Comparison of ENCODE assay signal across 13 cellular contexts in genomic region chr3:169869484-169870304, GRCh38. TPM values are rescaled to one million over a fixed set of nuclear protein-coding genes. Genes with fewer than 3 reads are reported as not detected.
DNase-seq lines count a peak whose midpoint lies in the region; ATAC-seq and TF ChIP-seq lines count a peak whose summit lies in the region.
"Had no signal": no experiment of that assay in that cellular context is flagged by ENCODE, and none has a peak within 500 bp of the region (broad histone marks: within the 10 kb centered on the region; RNA-seq: fewer than 3 reads in every experiment).

Gene LRRC31 (minus strand): TSS chr3:169869935. CDS start chr3:169869807, 128 bp downstream.

- BruUV-seq in A673 (replicated peaks; lab: Mats Ljungman, UMichigan) = no TSS peak

- H3K4me2 ChIP-seq in OCI-LY3 (ENCODE audit: low read length) = peak within 1 kb of the TSS; percentile 18; the same call in 1 of the 2 replicates
- H3K4me2 ChIP-seq in SK-N-SH = no peak within 1 kb of the TSS

- no peak within 1 kb of the TSS for H3K9ac ChIP-seq in OCI-LY3 (ENCODE audit: low read length)
- no peak within 1 kb of the TSS for H3K9ac ChIP-seq in liver (ENCODE audit: low read depth in 1 of 2, low read length in 2 of 2)
- no peak within 1 kb of the TSS for H3K9ac ChIP-seq in SK-N-SH

- no peak for ATAC-seq in activated CD8-positive, alpha-beta T cell treated with anti-CD3 and anti-CD28 coated beads, Interleukin-2, amount 10 ng/mL, durations not matched to agents 7 days and 5 days
- ATAC-seq in activated CD8-positive, alpha-beta T cell treated with anti-CD3 and anti-CD28 coated beads for 36 hours = no peak

- TF ChIP-seq RAD21 in liver (IDR thresholded peaks at IDR 0.05) (peak in 1 of 2 donors; percentile 38), SK-N-SH (IDR thresholded peaks at IDR 0.05; ENCODE audit: low read length) (no peak)

- no peaks in the 10 kb centered on the region for H3F3A ChIP-seq in SK-N-SH (replicated peaks; ENCODE audit: insufficient read depth)

- H3K4me3 Mint-ChIP-seq in activated CD8-positive, alpha-beta T cell treated with anti-CD3 and anti-CD28 coated beads, Interleukin-2, amount 10 ng/mL, durations not matched to agents 7 days and 5 days = no peak within 1 kb of the TSS
- H3K4me3 Mint-ChIP-seq in activated CD8-positive, alpha-beta T cell treated with anti-CD3 and anti-CD28 coated beads for 36 hours = no peak within 1 kb of the TSS
- no peak within 1 kb of the TSS for H3K4me3 Mint-ChIP-seq in activated CD4-positive, alpha-beta memory T cell treated with anti-CD3 and anti-CD28 coated beads, Interleukin-2, amount 10 ng/mL, durations not matched to agents 7 days and 5 days

- H3K9me3 ChIP-seq in OCI-LY3 (ENCODE audit: insufficient read depth, low read length) = no peaks in the 10 kb centered on the region
- H3K9me3 ChIP-seq in liver (ENCODE audit: control insufficient read depth in 4 of 4, low read length in 3 of 4) = no peaks in the 10 kb centered on the region
- H3K9me3 ChIP-seq in A673 (ENCODE audit: low read depth, low read length, poor library complexity, severe bottlenecking) = no peaks in the 10 kb centered on the region
- no peaks in the 10 kb centered on the region for H3K9me3 ChIP-seq in SK-N-SH
- H3K9me3 ChIP-seq: vagina had no signal

- 19% methylated on average over 3 of the region's 3 CpGs for WGBS in liver
- 47% methylated on average over 3 of the region's 3 CpGs for WGBS in SK-N-SH (ENCODE audit: low lambda C conversion rate)

- H3K4me3 ChIP-seq in OCI-LY3 (ENCODE audit: low read length) = no peak within 1 kb of the TSS
- H3K4me3 ChIP-seq in liver (ENCODE audit: low read depth in 1 of 3, low read length in 3 of 3) = peak within 1 kb of the TSS in 2 of 3 donors; percentile 21 to 31
- no peak within 1 kb of the TSS for H3K4me3 ChIP-seq in A673 (ENCODE audit: low read depth, low read length, poor library complexity, severe bottlenecking)
- no peak within 1 kb of the TSS for H3K4me3 ChIP-seq in SK-N-SH (ENCODE audit: low read depth in 2 of 2, low read length in 1 of 2)
- H3K4me3 ChIP-seq: vagina had no signal

- POLR2A ChIA-PET in activated CD8-positive, alpha-beta T cell treated with anti-CD3 and anti-CD28 coated beads, Interleukin-2, amount 10 ng/mL, durations not matched to agents 7 days and 5 days (lab: Charles Lee) = interaction anchor here (1.3 kb wide), 1 partner anchor 97 kb away, joined by 3 read pairs; the partner anchor contains the start of gene SEC62
- POLR2A ChIA-PET in activated CD8-positive, alpha-beta T cell treated with anti-CD3 and anti-CD28 coated beads for 36 hours (lab: Charles Lee) = no interaction called here
- POLR2A ChIA-PET in activated CD4-positive, alpha-beta memory T cell treated with anti-CD3 and anti-CD28 coated beads, Interleukin-2, amount 10 ng/mL, durations not matched to agents 7 days and 5 days (lab: Charles Lee) = no interaction called here
- POLR2A ChIA-PET in A673 (lab: Charles Lee; ENCODE audit: low non-redundant PET) (no interaction called here), SK-N-SH (lab: Yijun Ruan, JAX) (no interaction called here)

- no peak for TF ChIP-seq EP300 in SK-N-SH (IDR thresholded peaks at IDR 0.05; ENCODE audit: borderline replicate concordance in 1 of 2, low read depth in 1 of 2, low read length in 1 of 2)

- H3K79me2 ChIP-seq in OCI-LY3 (ENCODE audit: low read length) (no peaks in the 10 kb centered on the region), SK-N-SH (ENCODE audit: insufficient read depth) (no peaks in the 10 kb centered on the region)

- no peak within 1 kb of the TSS for H3K27ac ChIP-seq in OCI-LY3 (ENCODE audit: low read length)
- H3K27ac ChIP-seq in liver (ENCODE audit: low read depth in 1 of 2, low read length in 2 of 2) = peak within 1 kb of the TSS; percentile 47 to 62
- no peak within 1 kb of the TSS for H3K27ac ChIP-seq in A673 (ENCODE audit: low read depth, low read length, poor library complexity, severe bottlenecking)
- no peak within 1 kb of the TSS for H3K27ac ChIP-seq in SK-N-SH (ENCODE audit: low read depth in 2 of 2, low read length in 1 of 2)
- H3K27ac ChIP-seq: vagina had no signal

- no peaks in the 10 kb centered on the region for H3K36me3 Mint-ChIP-seq in activated CD8-positive, alpha-beta T cell treated with anti-CD3 and anti-CD28 coated beads, Interleukin-2, amount 10 ng/mL, durations not matched to agents 7 days and 5 days (ENCODE audit: low read depth)
- H3K36me3 Mint-ChIP-seq in activated CD8-positive, alpha-beta T cell treated with anti-CD3 and anti-CD28 coated beads for 36 hours (ENCODE audit: low read depth) = no peaks in the 10 kb centered on the region
- no peaks in the 10 kb centered on the region for H3K36me3 Mint-ChIP-seq in activated CD4-positive, alpha-beta memory T cell treated with anti-CD3 and anti-CD28 coated beads, Interleukin-2, amount 10 ng/mL, durations not matched to agents 7 days and 5 days (ENCODE audit: low read depth)

- H4K20me1 ChIP-seq in OCI-LY3 (ENCODE audit: insufficient read depth, low read length) = no peaks in the 10 kb centered on the region
- no peaks in the 10 kb centered on the region for H4K20me1 ChIP-seq in SK-N-SH (ENCODE audit: insufficient read depth)

- H3K36me3 ChIP-seq in OCI-LY3 (replicated peaks; ENCODE audit: low read depth, low read length) = no peaks in the 10 kb centered on the region
- H3K36me3 ChIP-seq in liver (ENCODE audit: control insufficient read depth in 4 of 4, insufficient read depth in 3 of 4, low read depth in 1 of 4, low read length in 3 of 4) = no peaks in the 10 kb centered on the region
- H3K36me3 ChIP-seq in A673 (ENCODE audit: insufficient read depth, low read length, poor library complexity, severe bottlenecking) = no peaks in the 10 kb centered on the region
- no peaks in the 10 kb centered on the region for H3K36me3 ChIP-seq in SK-N-SH (replicated peaks in 1 of 2; ENCODE audit: control insufficient read depth in 1 of 2, insufficient read depth in 2 of 2, low read length in 1 of 2)
- H3K36me3 ChIP-seq: vagina had no signal

- H3K9me3 Mint-ChIP-seq in activated CD8-positive, alpha-beta T cell treated with anti-CD3 and anti-CD28 coated beads, Interleukin-2, amount 10 ng/mL, durations not matched to agents 7 days and 5 days (ENCODE audit: insufficient read depth) = no peaks in the 10 kb centered on the region
- H3K9me3 Mint-ChIP-seq in activated CD8-positive, alpha-beta T cell treated with anti-CD3 and anti-CD28 coated beads for 36 hours = no peaks in the 10 kb centered on the region
- H3K9me3 Mint-ChIP-seq in activated CD4-positive, alpha-beta memory T cell treated with anti-CD3 and anti-CD28 coated beads, Interleukin-2, amount 10 ng/mL, durations not matched to agents 7 days and 5 days = no peaks in the 10 kb centered on the region

- peaks cover 33% of the 10 kb centered on the region for H3K4me1 Mint-ChIP-seq in activated CD8-positive, alpha-beta T cell treated with anti-CD3 and anti-CD28 coated beads, Interleukin-2, amount 10 ng/mL, durations not matched to agents 7 days and 5 days (ENCODE audit: low read depth)
- peaks cover 21% of the 10 kb centered on the region for H3K4me1 Mint-ChIP-seq in activated CD8-positive, alpha-beta T cell treated with anti-CD3 and anti-CD28 coated beads for 36 hours (ENCODE audit: low read depth)
- peaks cover 33% of the 10 kb centered on the region for H3K4me1 Mint-ChIP-seq in activated CD4-positive, alpha-beta memory T cell treated with anti-CD3 and anti-CD28 coated beads, Interleukin-2, amount 10 ng/mL, durations not matched to agents 7 days and 5 days

- CTCF ChIA-PET in activated CD8-positive, alpha-beta T cell treated with anti-CD3 and anti-CD28 coated beads, Interleukin-2, amount 10 ng/mL, durations not matched to agents 7 days and 5 days (lab: Charles Lee) = interaction anchor here (1.0 kb wide), 1 partner anchor 185 kb away, joined by 4 read pairs; no protein-coding TSS in a partner anchor
- CTCF ChIA-PET in activated CD8-positive, alpha-beta T cell treated with anti-CD3 and anti-CD28 coated beads for 36 hours (lab: Charles Lee) = no interaction called here
- CTCF ChIA-PET in activated CD4-positive, alpha-beta memory T cell treated with anti-CD3 and anti-CD28 coated beads, Interleukin-2, amount 10 ng/mL, durations not matched to agents 7 days and 5 days (lab: Charles Lee) = no interaction called here
- CTCF ChIA-PET in A673 (lab: Charles Lee) = no interaction called here
- CTCF ChIA-PET in SK-N-SH (lab: Yijun Ruan, JAX) = no interaction called here

- H2AFZ ChIP-seq in OCI-LY3 (ENCODE audit: low read depth, low read length) = no peak within 1 kb of the TSS; the same call in 1 of the 2 replicates
- H2AFZ ChIP-seq in SK-N-SH (ENCODE audit: low read depth) = no peak within 1 kb of the TSS

- H3K27ac Mint-ChIP-seq in activated CD8-positive, alpha-beta T cell treated with anti-CD3 and anti-CD28 coated beads, Interleukin-2, amount 10 ng/mL, durations not matched to agents 7 days and 5 days = peak within 1 kb of the TSS; percentile 35
- H3K27ac Mint-ChIP-seq in activated CD8-positive, alpha-beta T cell treated with anti-CD3 and anti-CD28 coated beads for 36 hours = no peak within 1 kb of the TSS
- H3K27ac Mint-ChIP-seq in activated CD4-positive, alpha-beta memory T cell treated with anti-CD3 and anti-CD28 coated beads, Interleukin-2, amount 10 ng/mL, durations not matched to agents 7 days and 5 days = no peak within 1 kb of the TSS

- TF ChIP-seq CTCF in activated CD8-positive, alpha-beta T cell treated with anti-CD3 and anti-CD28 coated beads for 36 hours (IDR thresholded peaks at IDR 0.05) = no peak
- TF ChIP-seq CTCF in OCI-LY3 (IDR thresholded peaks at IDR 0.05; ENCODE audit: low read depth, low read length) (no peak), liver (IDR thresholded peaks at IDR 0.05; ENCODE audit: low read depth, low read length, missing input control) (no peak), A673 (conservative IDR thresholded peaks at IDR 0.05; ENCODE audit: low read depth, low read length) (no peak), SK-N-SH (IDR thresholded peaks at IDR 0.05) (no peak)

- intact Hi-C loops in activated CD8-positive, alpha-beta T cell treated with anti-CD3 and anti-CD28 coated beads for 36 hours (cut with micrococcal nuclease) = loop anchor here (10.0 kb wide), 1 partner anchor 185 kb away; no protein-coding TSS in a partner anchor
- intact Hi-C loops in A673 (cut with micrococcal nuclease; ENCODE audit: unreplicated experiment) = loop anchor here (10.0 kb wide), 1 partner anchor 175 kb away; no protein-coding TSS in a partner anchor

- H3K9me2 ChIP-seq in SK-N-SH = no peaks in the 10 kb centered on the region

- peaks cover 12% of the 10 kb centered on the region for H3K4me1 ChIP-seq in OCI-LY3 (ENCODE audit: low read length)
- H3K4me1 ChIP-seq in liver (ENCODE audit: control insufficient read depth in 4 of 4, insufficient read depth in 4 of 4, low read length in 3 of 4) = peaks cover 0 to 14% (median 6%) of the 10 kb centered on the region in 4 donors
- no peaks in the 10 kb centered on the region for H3K4me1 ChIP-seq in A673 (ENCODE audit: insufficient read depth, low read length, poor library complexity, severe bottlenecking)
- no peaks in the 10 kb centered on the region for H3K4me1 ChIP-seq in SK-N-SH (ENCODE audit: control insufficient read depth in 1 of 2, insufficient read depth in 2 of 2, low read depth in 1 of 2, low read length in 1 of 2)
- H3K4me1 ChIP-seq: vagina had no signal

- no peak for DNase-seq in activated CD8-positive, alpha-beta T cell treated with anti-CD3 and anti-CD28 coated beads, Interleukin-2, amount 10 ng/mL, durations not matched to agents 7 days and 5 days
- DNase-seq in activated CD8-positive, alpha-beta T cell treated with anti-CD3 and anti-CD28 coated beads for 36 hours = no peak
- no peak for DNase-seq in activated CD4-positive, alpha-beta memory T cell treated with anti-CD3 and anti-CD28 coated beads, Interleukin-2, amount 10 ng/mL, durations not matched to agents 7 days and 5 days
- DNase-seq in A673 (ENCODE audit: low spot score) (no peak), NCI-H526 treated with DMSO at 0.1 percent for 48 hours (lab: John Stamatoyannopoulos, UW) (no peak), SK-N-SH (no peak)
- DNase-seq: MM.1S had no signal

- H3K27me3 Mint-ChIP-seq in activated CD8-positive, alpha-beta T cell treated with anti-CD3 and anti-CD28 coated beads, Interleukin-2, amount 10 ng/mL, durations not matched to agents 7 days and 5 days (ENCODE audit: low read depth) = no peaks in the 10 kb centered on the region
- H3K27me3 Mint-ChIP-seq in activated CD8-positive, alpha-beta T cell treated with anti-CD3 and anti-CD28 coated beads for 36 hours = no peaks in the 10 kb centered on the region
- peaks cover 10% of the 10 kb centered on the region for H3K27me3 Mint-ChIP-seq in activated CD4-positive, alpha-beta memory T cell treated with anti-CD3 and anti-CD28 coated beads, Interleukin-2, amount 10 ng/mL, durations not matched to agents 7 days and 5 days

- peaks cover 37% of the 10 kb centered on the region for H3K27me3 ChIP-seq in OCI-LY3 (ENCODE audit: low read depth, low read length)
- no peaks in the 10 kb centered on the region for H3K27me3 ChIP-seq in liver (ENCODE audit: control insufficient read depth in 4 of 4, insufficient read depth in 4 of 4, low read length in 3 of 4)
- H3K27me3 ChIP-seq in A673 (replicated peaks; ENCODE audit: insufficient read depth, low read depth, low read length, poor library complexity) = no peaks in the 10 kb centered on the region
- H3K27me3 ChIP-seq in SK-N-SH (ENCODE audit: insufficient read depth) = no peaks in the 10 kb centered on the region; the same call in 1 of the 2 replicates
- H3K27me3 ChIP-seq: vagina had no signal

RNA-seq across cellular contexts. Expression of gene LRRC31, which starts in this region (rescaled TPM):
- total RNA-seq in activated CD8-positive, alpha-beta T cell treated with anti-CD3 and anti-CD28 coated beads, Interleukin-2, amount 10 ng/mL, durations not matched to agents 7 days and 5 days = not detected
- total RNA-seq in activated CD8-positive, alpha-beta T cell treated with anti-CD3 and anti-CD28 coated beads for 36 hours = not detected
- total RNA-seq in liver = 1 to 10 TPM; 2.7 to 5.3 TPM
- polyA plus RNA-seq in liver = under 1 TPM; 0.53 to 0.74 TPM
- total RNA-seq in activated CD4-positive, alpha-beta memory T cell treated with anti-CD3 and anti-CD28 coated beads, Interleukin-2, amount 10 ng/mL, durations not matched to agents 7 days and 5 days = not detected
- total RNA-seq in A673 (2021) = not detected in 2 replicates
- polyA plus RNA-seq in SK-N-SH (2012; rRNA removed) = not detected in 2 replicates
- polyA plus RNA-seq in SK-N-SH (2012; cell fraction: cytosol; rRNA removed) = not detected in 2 replicates
- polyA plus RNA-seq in SK-N-SH (2012; cell fraction: nucleus; rRNA removed) = not detected in 2 replicates
- total RNA-seq: chondrocyte; fibroblast of lung; T-helper 2 cell treated with Interferon-gamma antibody and Interleukin-4, amounts not matched to agents 100 ng/mL and 5 ng/mL, for 36 hours; vagina had no signal
- polyA plus RNA-seq: fibroblast of lung had no signal

Comparison
In these comparisons a context has a peak if more than half of its experiments do, and no peak if none do; other contexts are left out.
1. H3K27ac ChIP-seq: peak in liver (2 of 2); none in OCI-LY3 (single experiment), A673 (single experiment) and SK-N-SH (0 of 2).
2. H3K4me3 ChIP-seq: peak in liver (2 of 3); none in OCI-LY3 (single experiment), A673 (single experiment) and SK-N-SH (0 of 2).